ENCODE assay signal across 6 cellular contexts in the genomic region with DNA sequence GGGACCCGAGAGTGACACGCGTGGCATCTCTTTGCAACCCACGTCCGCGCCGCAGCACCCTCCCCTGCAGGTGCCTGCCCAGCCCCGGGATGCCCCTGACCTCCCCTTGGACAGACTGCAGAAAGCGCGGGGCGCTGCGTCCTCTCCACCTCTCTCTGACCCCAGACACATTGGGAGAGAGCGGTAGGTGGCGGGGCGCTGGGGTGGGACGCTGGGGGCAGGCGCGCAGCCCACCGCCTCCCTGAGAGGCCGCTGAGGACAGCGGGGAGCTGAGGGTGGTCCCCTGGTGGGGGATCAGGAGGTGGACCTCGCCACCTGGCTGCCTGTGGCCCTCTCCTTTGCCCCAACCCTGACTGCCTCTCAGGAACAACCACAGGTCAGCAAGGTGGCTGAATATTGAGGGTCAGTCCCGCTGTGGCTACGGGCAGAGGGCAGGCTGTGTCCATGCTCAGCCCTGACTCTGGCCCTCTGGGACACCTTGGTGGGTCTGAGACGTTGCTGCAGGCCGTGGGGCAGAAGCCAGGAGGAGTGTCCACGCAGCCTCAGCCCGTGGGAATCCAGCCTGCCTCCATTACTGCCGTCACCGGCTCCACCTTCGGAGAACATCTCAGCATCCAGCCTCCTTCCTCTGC. TPM values are rescaled to one million over a fixed set of nuclear protein-coding genes. Genes with fewer than 3 reads are reported as not detected.
DNase-seq lines count a peak whose midpoint lies in the region; ATAC-seq, FAIRE-seq and TF ChIP-seq lines count a peak whose summit lies in the region.

No MANE protein-coding gene starts in this region.

- no peak for FAIRE-seq in H54 (lab: Jason Lieb, UNC)

- intact Hi-C loops in activated T-helper 1 cell treated with anti-CD3 and anti-CD28 coated beads, Interleukin-12 subunit alpha, Interleukin-12 subunit beta, Interleukin-2, Interleukin-4 antibody, amounts not matched to agents 30 ng/mL and 10 ng/mL and 1 ng/mL, durations not matched to agents 14 hours and 24 hours and 36 hours (cut with micrococcal nuclease) = loop anchor here (1.0 to 5.0 kb wide), 4 partner anchors 23 to 133 kb away; a partner anchor contains a TSS
- intact Hi-C loops in left colon (cut with DNase I, micrococcal nuclease) = no loop called here

- H3K27ac Mint-ChIP-seq in activated T-helper 1 cell treated with anti-CD3 and anti-CD28 coated beads, Interleukin-12 subunit alpha, Interleukin-12 subunit beta, Interleukin-2, Interleukin-4 antibody, amounts not matched to agents 30 ng/mL and 10 ng/mL and 1 ng/mL, durations not matched to agents 14 hours and 24 hours and 36 hours = peak overlapping the region; percentile 63

- peaks cover 9% of the 10 kb centered on the region for H3K4me1 ChIP-seq in mesodermal cell (ENCODE audit: control insufficient read depth, insufficient read depth, low read length, poor library complexity, severe bottlenecking)

- H3K36me3 Mint-ChIP-seq in activated T-helper 1 cell treated with anti-CD3 and anti-CD28 coated beads, Interleukin-12 subunit alpha, Interleukin-12 subunit beta, Interleukin-2, Interleukin-4 antibody, amounts not matched to agents 30 ng/mL and 10 ng/mL and 1 ng/mL, durations not matched to agents 14 hours and 24 hours and 36 hours (ENCODE audit: low read depth) = peaks cover 24% of the 10 kb centered on the region

- H3K36me3 ChIP-seq in mesodermal cell (ENCODE audit: control insufficient read depth, insufficient read depth, low read length) = peaks cover 22% of the 10 kb centered on the region

- ATAC-seq in GM18498 (IDR thresholded peaks at IDR 0.05; ENCODE audit: unreplicated experiment) (peak; percentile 26), left colon (no peak)

- peaks cover 40% of the 10 kb centered on the region for H3K4me1 Mint-ChIP-seq in activated T-helper 1 cell treated with anti-CD3 and anti-CD28 coated beads, Interleukin-12 subunit alpha, Interleukin-12 subunit beta, Interleukin-2, Interleukin-4 antibody, amounts not matched to agents 30 ng/mL and 10 ng/mL and 1 ng/mL, durations not matched to agents 14 hours and 24 hours and 36 hours (ENCODE audit: low read depth)

- no peaks in the 10 kb centered on the region for H3K27me3 Mint-ChIP-seq in activated T-helper 1 cell treated with anti-CD3 and anti-CD28 coated beads, Interleukin-12 subunit alpha, Interleukin-12 subunit beta, Interleukin-2, Interleukin-4 antibody, amounts not matched to agents 30 ng/mL and 10 ng/mL and 1 ng/mL, durations not matched to agents 14 hours and 24 hours and 36 hours (ENCODE audit: insufficient read depth)

- no peak for TF ChIP-seq POLR2A in H54 (IDR thresholded peaks at IDR 0.05; ENCODE audit: low read depth, low read length)

- H3K27ac ChIP-seq in mesodermal cell (ENCODE audit: low read depth, low read length, severe bottlenecking) = no peak overlapping the region

- 40 to 62% methylated on average over 20 to 24 of the region's 31 CpGs for WGBS in mesodermal cell (ENCODE audit: insufficient coverage in 2 of 2), 2 experiments

- DNase-seq in activated T-helper 1 cell treated with anti-CD3 and anti-CD28 coated beads, Interleukin-12 subunit alpha, Interleukin-12 subunit beta, Interleukin-2, Interleukin-4 antibody, amounts not matched to agents 30 ng/mL and 10 ng/mL and 1 ng/mL, durations not matched to agents 14 hours and 24 hours and 36 hours (ENCODE audit: low spot score) = no peak
- no peak for DNase-seq in stimulated activated CD4-positive, alpha-beta T cell treated with anti-CD3 and anti-CD28 coated beads, Interleukin-1b, Interleukin-23, amount 100 ng/mL, for 48 hours
- DNase-seq in H54 (ENCODE audit: insufficient read length, low spot score) (no peak), left colon (no peak)

- no peaks in the 10 kb centered on the region for H3K9me3 Mint-ChIP-seq in activated T-helper 1 cell treated with anti-CD3 and anti-CD28 coated beads, Interleukin-12 subunit alpha, Interleukin-12 subunit beta, Interleukin-2, Interleukin-4 antibody, amounts not matched to agents 30 ng/mL and 10 ng/mL and 1 ng/mL, durations not matched to agents 14 hours and 24 hours and 36 hours

- H3K4me3 ChIP-seq in mesodermal cell (ENCODE audit: extremely low read depth, insufficient read depth, low read length, poor library complexity, severe bottlenecking) = peak overlapping the region; percentile 87

- no peaks in the 10 kb centered on the region for H3K9me3 ChIP-seq in mesodermal cell (ENCODE audit: control insufficient read depth, low read length)

- peak overlapping the region; percentile 77 for H3K4me3 Mint-ChIP-seq in activated T-helper 1 cell treated with anti-CD3 and anti-CD28 coated beads, Interleukin-12 subunit alpha, Interleukin-12 subunit beta, Interleukin-2, Interleukin-4 antibody, amounts not matched to agents 30 ng/mL and 10 ng/mL and 1 ng/mL, durations not matched to agents 14 hours and 24 hours and 36 hours

RNA-seq across cellular contexts. Expression of a gene that starts 0.8 kb away (rescaled TPM):
- total RNA-seq in activated T-helper 1 cell treated with anti-CD3 and anti-CD28 coated beads, Interleukin-12 subunit alpha, Interleukin-12 subunit beta, Interleukin-2, Interleukin-4 antibody, amounts not matched to agents 30 ng/mL and 10 ng/mL and 1 ng/mL, durations not matched to agents 14 hours and 24 hours and 36 hours = 95.6 and 99.5 TPM in 2 replicates
- polyA plus RNA-seq in mesodermal cell (2013, experiment 1 of 2) = 61.3 TPM
- polyA plus RNA-seq in mesodermal cell (2013, experiment 2 of 2) = 54.1 TPM
- 10 to 100 TPM; 46.3 to 56.3 TPM for total RNA-seq in left colon

RNA-seq across cellular contexts. Expression of a gene that starts 5.8 kb away (rescaled TPM):
- total RNA-seq in activated T-helper 1 cell treated with anti-CD3 and anti-CD28 coated beads, Interleukin-12 subunit alpha, Interleukin-12 subunit beta, Interleukin-2, Interleukin-4 antibody, amounts not matched to agents 30 ng/mL and 10 ng/mL and 1 ng/mL, durations not matched to agents 14 hours and 24 hours and 36 hours = 2.5 TPM in 2 replicates
- 2.8 TPM for polyA plus RNA-seq in mesodermal cell (2013, experiment 1 of 2)
- polyA plus RNA-seq in mesodermal cell (2013, experiment 2 of 2) = 2.6 TPM
- 1 to 10 TPM; 1.5 to 1.6 TPM for total RNA-seq in left colon

RNA-seq across cellular contexts. Expression of a gene that starts 27.9 kb away (rescaled TPM):
- total RNA-seq in activated T-helper 1 cell treated with anti-CD3 and anti-CD28 coated beads, Interleukin-12 subunit alpha, Interleukin-12 subunit beta, Interleukin-2, Interleukin-4 antibody, amounts not matched to agents 30 ng/mL and 10 ng/mL and 1 ng/mL, durations not matched to agents 14 hours and 24 hours and 36 hours = 2.2 and 4.1 TPM in 2 replicates
- 7.7 TPM for polyA plus RNA-seq in mesodermal cell (2013, experiment 1 of 2)
- 5.0 TPM for polyA plus RNA-seq in mesodermal cell (2013, experiment 2 of 2)
- total RNA-seq in left colon = 10 to 100 TPM; 40.0 to 71.6 TPM

RNA-seq across cellular contexts. Expression of a gene that starts 33.3 kb away (rescaled TPM):
- total RNA-seq in activated T-helper 1 cell treated with anti-CD3 and anti-CD28 coated beads, Interleukin-12 subunit alpha, Interleukin-12 subunit beta, Interleukin-2, Interleukin-4 antibody, amounts not matched to agents 30 ng/mL and 10 ng/mL and 1 ng/mL, durations not matched to agents 14 hours and 24 hours and 36 hours = 47.7 and 55.1 TPM in 2 replicates
- 39.6 TPM for polyA plus RNA-seq in mesodermal cell (2013, experiment 1 of 2)
- 31.9 TPM for polyA plus RNA-seq in mesodermal cell (2013, experiment 2 of 2)
- 10 to 100 TPM; 49.2 to 58.7 TPM for total RNA-seq in left colon

RNA-seq across cellular contexts. Expression of a gene that starts 34.0 kb away (rescaled TPM):
- total RNA-seq in activated T-helper 1 cell treated with anti-CD3 and anti-CD28 coated beads, Interleukin-12 subunit alpha, Interleukin-12 subunit beta, Interleukin-2, Interleukin-4 antibody, amounts not matched to agents 30 ng/mL and 10 ng/mL and 1 ng/mL, durations not matched to agents 14 hours and 24 hours and 36 hours = 34.6 and 36.8 TPM in 2 replicates
- 16.9 TPM for polyA plus RNA-seq in mesodermal cell (2013, experiment 1 of 2)
- polyA plus RNA-seq in mesodermal cell (2013, experiment 2 of 2) = 15.2 TPM
- total RNA-seq in left colon = 10 to 100 TPM; 15.5 to 18.7 TPM
